23 cellular contexts compared by ENCODE assay signal in genomic region chr10:77190275-77190674, GRCh38.
"Had no signal": no experiment of that assay in that cellular context is flagged by ENCODE, and none has a peak within 500 bp of the region (broad histone marks: within the 10 kb centered on the region; RNA-seq: fewer than 3 reads in every experiment).

No MANE protein-coding gene starts in this region.

- H3K36me3 ChIP-seq: colonic mucosa, esophagus squamous epithelium, gastrocnemius medialis, neutrophil, ovary, prostate gland, right atrium auricular region, tibial artery had no signal

- H3K27me3 ChIP-seq: colonic mucosa, esophagus squamous epithelium, gastrocnemius medialis, ovary, right atrium auricular region, tibial artery had no signal

- H3K4me1 ChIP-seq: colonic mucosa, esophagus squamous epithelium, prostate gland, right atrium auricular region had no signal

- H3K27ac ChIP-seq: colonic mucosa, esophagus squamous epithelium, gastrocnemius medialis, neutrophil, ovary, prostate gland, right atrium auricular region, tibial artery had no signal

- FAIRE-seq: bronchial epithelial cell had no signal

- H3K9me3 ChIP-seq: colonic mucosa, esophagus squamous epithelium, gastrocnemius medialis, neutrophil, ovary, prostate gland, right atrium auricular region, tibial artery had no signal

- ATAC-seq: activated CD4-positive, alpha-beta T cell treated with anti-CD3 and anti-CD28 coated beads for 36 hours; gastrocnemius medialis; left cardiac atrium; stimulated activated naive CD8-positive, alpha-beta T cell treated with anti-CD3 and anti-CD28 coated beads, Interleukin-15, amount 100 ng/mL, for 72 hours had no signal

- H3K4me3 ChIP-seq: colonic mucosa, esophagus squamous epithelium, gastrocnemius medialis, ovary, prostate gland, right atrium auricular region, tibial artery had no signal

- DNase-seq: activated B cell treated with CpG ODN at 0.5 μM for 24 hours; activated CD4-positive, alpha-beta T cell treated with anti-CD3 and anti-CD28 coated beads for 36 hours; activated CD4-positive, alpha-beta T cell treated with anti-CD3 and anti-CD28 coated beads, Interleukin-2, amount 50 U/mL, for 4 hours; activated CD8-positive, alpha-beta memory T cell treated with anti-CD3 and anti-CD28 coated beads for 24 hours; activated CD8-positive, alpha-beta memory T cell treated with anti-CD3 and anti-CD28 coated beads, Interleukin-2, amount 50 U/mL, for 4 hours; activated naive CD4-positive, alpha-beta T cell treated with Interleukin-2 at 50 U/mL for 16 hours; activated naive CD8-positive, alpha-beta T cell treated with anti-CD3 and anti-CD28 coated beads, Interleukin-2, amount 10 ng/mL, durations not matched to agents 7 days and 5 days; activated T-cell treated with anti-CD3 and anti-CD28 coated beads, Interleukin-2, amount 50 U/mL, for 24 hours; amniotic stem cell; colonic mucosa; esophagus squamous epithelium; gastrocnemius medialis; head of caudate nucleus; islet precursor cell; left cardiac atrium; midbrain; ovary; stimulated activated naive CD8-positive, alpha-beta T cell treated with anti-CD3 and anti-CD28 coated beads, Interleukin-15, amount 100 ng/mL, for 72 hours; tibial artery had no signal
